9 cellular contexts compared by ENCODE assay signal in genomic region chr17:49616546-49617205, GRCh38. TPM values are rescaled to one million over a fixed set of nuclear protein-coding genes. Genes with fewer than 3 reads are reported as not detected.
DNase-seq lines count a peak whose midpoint lies in the region; TF ChIP-seq lines count a peak whose summit lies in the region.
"Had no signal": no experiment of that assay in that cellular context is flagged by ENCODE, and none has a peak within 500 bp of the region (broad histone marks: within the 10 kb centered on the region; RNA-seq: fewer than 3 reads in every experiment).

No MANE protein-coding gene starts in this region.

- H3K4me2 ChIP-seq in hepatocyte = no peak overlapping the region
- H3K4me2 ChIP-seq in smooth muscle cell = no peak overlapping the region

- no peak overlapping the region for H3K27ac ChIP-seq in HEK293 (ENCODE audit: extremely low read depth, low read depth, low read length)
- peak overlapping the region; percentile 27 for H3K27ac ChIP-seq in hepatocyte
- H3K27ac ChIP-seq in stomach = peak overlapping the region; percentile 45 to 77 (median 56)
- no peak overlapping the region for H3K27ac ChIP-seq in smooth muscle cell (ENCODE audit: low read depth)

- no peak overlapping the region for H3K9ac ChIP-seq in smooth muscle cell (ENCODE audit: low read depth)

- H3K4me3 Mint-ChIP-seq in glutamatergic neuron (ENCODE audit: unreplicated experiment) (no peak overlapping the region), osteocyte (ENCODE audit: unreplicated experiment) (no peak overlapping the region)

- peaks cover 1% of the 10 kb centered on the region for H3K27me3 Mint-ChIP-seq in glutamatergic neuron (ENCODE audit: unreplicated experiment)
- no peaks in the 10 kb centered on the region for H3K27me3 Mint-ChIP-seq in osteocyte (ENCODE audit: unreplicated experiment)

- 91% methylated on average over 10 of the region's 10 CpGs for WGBS in hepatocyte (ENCODE audit: low lambda C conversion rate, missing lambda C conversion rate)
- WGBS in stomach, 5 donors = 21 to 46% (median 35%) methylated on average over 10 of the region's 10 CpGs
- WGBS in smooth muscle cell (ENCODE audit: low lambda C conversion rate) = 86% methylated on average over 10 of the region's 10 CpGs

- H3K36me3 ChIP-seq in HEK293 (ENCODE audit: control insufficient read depth in 2 of 2, insufficient read depth in 1 of 2, low read length in 2 of 2) (peaks cover 42 to 74% of the 10 kb centered on the region in 2 experiments), hepatocyte (replicated peaks; ENCODE audit: insufficient read depth, low read depth) (no peaks in the 10 kb centered on the region), stomach (peaks cover 40 to 78% (median 70%) of the 10 kb centered on the region in 4 donors), smooth muscle cell (ENCODE audit: low read depth) (peaks cover 21% of the 10 kb centered on the region)

- TF ChIP-seq EP300 in stomach (IDR thresholded peaks at IDR 0.05) = no peak

- H3K4me1 ChIP-seq in HEK293 (ENCODE audit: control insufficient read depth, insufficient read depth, low read length) = no peaks in the 10 kb centered on the region
- peaks cover 7% of the 10 kb centered on the region for H3K4me1 ChIP-seq in hepatocyte (ENCODE audit: insufficient read depth)
- peaks cover 18 to 63% (median 39%) of the 10 kb centered on the region in 4 donors for H3K4me1 ChIP-seq in stomach
- no peaks in the 10 kb centered on the region for H3K4me1 ChIP-seq in smooth muscle cell (ENCODE audit: low read depth)

- no peak for TF ChIP-seq POLR2A in stomach (IDR thresholded peaks at IDR 0.05)

- H2AFZ ChIP-seq in hepatocyte (no peak overlapping the region), smooth muscle cell (ENCODE audit: low read depth) (no peak overlapping the region)

- H3K9me2 ChIP-seq in hepatocyte (replicated peaks; ENCODE audit: insufficient read depth) = no peaks in the 10 kb centered on the region

- H3K27ac Mint-ChIP-seq in glutamatergic neuron (ENCODE audit: unreplicated experiment) (no peak overlapping the region), osteocyte (ENCODE audit: unreplicated experiment) (no peak overlapping the region)

- peak; percentile 75 for DNase-seq in astrocyte of the hippocampus (ENCODE audit: low read depth, low spot score)
- DNase-seq in hepatocyte (ENCODE audit: low spot score) = no peak
- peak; percentile 52 for DNase-seq in stomach
- DNase-seq in glutamatergic neuron = no peak
- DNase-seq in osteocyte (ENCODE audit: extremely low spot score, unreplicated experiment) = no peak
- DNase-seq in smooth muscle cell (lab: John Stamatoyannopoulos, UW; ENCODE audit: unreplicated experiment) = no peak
- DNase-seq in NCI-H187 (lab: John Stamatoyannopoulos, UW) = no peak
- DNase-seq: activated CD8-positive, alpha-beta memory T cell treated with anti-CD3 and anti-CD28 coated beads for 24 hours had no signal

- no peaks in the 10 kb centered on the region for H3F3A ChIP-seq in smooth muscle cell (ENCODE audit: low read depth)

- POLR2A ChIA-PET in HEK293 (lab: Yijun Ruan, JAX) = no interaction called here

- H3K9me3 ChIP-seq in HEK293 (ENCODE audit: control insufficient read depth, insufficient read depth, low read depth, low read length) = no peaks in the 10 kb centered on the region
- H3K9me3 ChIP-seq in hepatocyte (ENCODE audit: low read depth) = no peaks in the 10 kb centered on the region
- no peaks in the 10 kb centered on the region for H3K9me3 ChIP-seq in stomach
- H3K9me3 ChIP-seq in smooth muscle cell (replicated peaks; ENCODE audit: low read depth) = no peaks in the 10 kb centered on the region

- H3K4me1 Mint-ChIP-seq in glutamatergic neuron (ENCODE audit: low read depth, unreplicated experiment) = no peaks in the 10 kb centered on the region
- H3K4me1 Mint-ChIP-seq in osteocyte (ENCODE audit: unreplicated experiment) = no peaks in the 10 kb centered on the region

- TF ChIP-seq CTCF in HEK293 (tag by site-specific recombination; IDR thresholded peaks at IDR 0.05) (no peak), hepatocyte (IDR thresholded peaks at IDR 0.05; ENCODE audit: poor library complexity) (no peak), stomach (IDR thresholded peaks at IDR 0.05) (no peak), glutamatergic neuron (IDR thresholded peaks at IDR 0.05; ENCODE audit: partially characterized antibody, unreplicated experiment) (no peak), osteocyte (IDR thresholded peaks at IDR 0.05) (no peak), smooth muscle cell (IDR thresholded peaks at IDR 0.05; ENCODE audit: borderline replicate concordance, insufficient read depth, poor library complexity, severe bottlenecking) (no peak)

- intact Hi-C loops in stomach (cut with DNase I; ENCODE audit: low total_unique reads) = no loop called here

- H3K36me3 Mint-ChIP-seq in glutamatergic neuron (ENCODE audit: unreplicated experiment) (no peaks in the 10 kb centered on the region), osteocyte (ENCODE audit: unreplicated experiment) (peaks cover 29% of the 10 kb centered on the region)

- H4K20me1 ChIP-seq in hepatocyte (ENCODE audit: insufficient read depth, poor library complexity, severe bottlenecking) (no peaks in the 10 kb centered on the region), smooth muscle cell (ENCODE audit: low read depth) (peaks cover 59% of the 10 kb centered on the region)

- H3K27me3 ChIP-seq in hepatocyte (no peaks in the 10 kb centered on the region), stomach (no peaks in the 10 kb centered on the region), smooth muscle cell (ENCODE audit: low read depth) (no peaks in the 10 kb centered on the region)

- no peaks in the 10 kb centered on the region for H3K9me3 Mint-ChIP-seq in glutamatergic neuron (ENCODE audit: unreplicated experiment)
- no peaks in the 10 kb centered on the region for H3K9me3 Mint-ChIP-seq in osteocyte (ENCODE audit: unreplicated experiment)

- CTCF ChIA-PET in HEK293 (lab: Yijun Ruan, JAX) = interaction anchor here (1.2 to 1.3 kb wide), 2 partner anchors 13 to 79 kb away, joined by 3 read pairs; no protein-coding TSS in a partner anchor

- H3K79me2 ChIP-seq in hepatocyte (peaks cover 37% of the 10 kb centered on the region), smooth muscle cell (ENCODE audit: low read depth) (no peaks in the 10 kb centered on the region)

- no peak overlapping the region for H3K4me3 ChIP-seq in HEK293 (ENCODE audit: low read depth, low read length)
- no peak overlapping the region for H3K4me3 ChIP-seq in hepatocyte
- H3K4me3 ChIP-seq in stomach = no peak overlapping the region
- H3K4me3 ChIP-seq in smooth muscle cell = no peak overlapping the region

TF ChIP-seq in HEK293, 187 proteins besides CTCF, POLR2A, EP300 and RAD21:
- TF ChIP-seq PATZ1 (tag by site-specific recombination; IDR thresholded peaks at IDR 0.05) = no peak
- 0 out of 2 replicates have a peak, but pooled peaks have one; percentile 29 for TF ChIP-seq SCRT2 (tag by site-specific recombination; IDR thresholded peaks at IDR 0.05)
- TF ChIP-seq ZBTB20 (tag by site-specific recombination; IDR thresholded peaks at IDR 0.05) = no peak
- TF ChIP-seq ZNF366 (tag by site-specific recombination; conservative IDR thresholded peaks at IDR 0.05) = no peak
- no peak for TF ChIP-seq GLIS2 (tag by site-specific recombination; IDR thresholded peaks at IDR 0.05)
- 0 out of 2 replicates have a peak, but pooled peaks have one; percentile 9 for TF ChIP-seq ZFHX2 (tag by site-specific recombination; conservative IDR thresholded peaks at IDR 0.05)
- no peak for TF ChIP-seq YY1 (tag by site-specific recombination; IDR thresholded peaks at IDR 0.05)
- no peak for TF ChIP-seq HIC1 (tag by site-specific recombination; IDR thresholded peaks at IDR 0.05)
- TF ChIP-seq ZIC2 (tag by site-specific recombination; IDR thresholded peaks at IDR 0.05) = no peak
- TF ChIP-seq ZBTB21 (tag by site-specific recombination; IDR thresholded peaks at IDR 0.05) = no peak
TF ChIP-seq in HEK293: peak in this region for 2.

RNA-seq across cellular contexts. Expression of gene NXPH3, which starts 41.0 kb away (rescaled TPM):
- 0.40 and 1.2 TPM in 2 replicates for total RNA-seq in hepatocyte
- polyA plus RNA-seq in hepatocyte = 0.21 and 0.77 TPM in 2 replicates
- 10 to 100 TPM in 1 of 5 donors, 1 to 10 TPM in 2, not detected in 2; 1.0 to 10.7 (median 1.3) TPM for total RNA-seq in stomach
- polyA plus RNA-seq in stomach = 1 to 10 TPM in 1 of 3 donors, under 1 TPM in 2; 0.50 to 2.6 (median 0.92) TPM
- 2.0 TPM for total RNA-seq in glutamatergic neuron (ENCODE audit: unreplicated experiment)
- total RNA-seq in osteocyte = 1.3 and 1.6 TPM in 2 replicates
- 1.8 and 3.6 TPM in 2 replicates for total RNA-seq in smooth muscle cell
- polyA plus RNA-seq in smooth muscle cell = 1.3 and 1.5 TPM in 2 replicates

Comparison
In these comparisons a context has a peak if more than half of its experiments do, and no peak if none do; other contexts are left out.
1. H3K27ac ChIP-seq: peak in hepatocyte (single experiment) and stomach (5 of 5); none in HEK293 (single experiment) and smooth muscle cell (single experiment).
2. DNase-seq: peak in astrocyte of the hippocampus (single experiment) and stomach (single experiment); none in hepatocyte (single experiment), glutamatergic neuron (single experiment), osteocyte (single experiment), smooth muscle cell (single experiment) and NCI-H187 (0 of 2).